Comparison of ENCODE assay signal across 9 cellular contexts in the genomic region with DNA sequence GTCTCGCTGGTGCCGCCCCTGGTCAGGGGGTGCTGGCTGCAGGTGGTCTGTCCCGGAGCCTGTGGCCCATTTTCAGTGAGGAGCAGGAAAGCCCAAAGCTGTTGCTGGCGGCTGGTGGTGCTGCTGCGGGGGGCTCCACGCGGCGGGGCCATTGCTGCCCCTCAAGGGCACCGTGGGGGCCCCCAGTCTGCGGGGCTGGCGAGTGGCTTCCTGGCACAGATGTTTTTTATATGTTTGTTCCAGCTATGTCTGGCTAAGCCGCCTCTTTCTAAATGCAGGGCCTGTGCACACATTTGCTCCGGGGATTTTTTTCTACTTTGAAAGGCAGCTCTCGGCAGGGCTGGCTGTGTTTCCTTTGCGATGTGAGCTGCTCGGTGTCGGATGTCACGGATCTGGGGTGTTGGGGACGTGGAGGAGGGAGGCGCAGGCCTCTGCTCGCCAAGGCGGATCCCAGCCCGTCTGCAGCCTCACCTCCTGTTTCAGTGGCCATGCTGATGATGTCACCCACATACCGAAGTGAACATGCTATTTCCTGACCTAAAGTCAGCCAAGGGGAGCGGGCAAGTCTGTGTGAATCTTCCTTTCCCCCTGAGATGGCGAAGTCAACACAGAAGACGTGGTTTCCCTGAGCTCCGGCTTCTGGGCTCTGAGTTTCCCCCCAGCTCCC.
DNase-seq lines count a peak whose midpoint lies in the region; ATAC-seq and TF ChIP-seq lines count a peak whose summit lies in the region.
"Had no signal": no experiment of that assay in that cellular context is flagged by ENCODE, and none has a peak within 500 bp of the region (broad histone marks: within the 10 kb centered on the region; RNA-seq: fewer than 3 reads in every experiment).

No MANE protein-coding gene starts in this region.

- peak overlapping the region in 3 of 4 donors; percentile 9 to 34 (median 28) for H3K27ac ChIP-seq in esophagus muscularis mucosa (replicated peaks in 1 of 4)

- no peak for TF ChIP-seq EP300 in esophagus muscularis mucosa (IDR thresholded peaks at IDR 0.05)

- TF ChIP-seq CTCF in AG09319 (IDR thresholded peaks at IDR 0.05; ENCODE audit: low read depth, low read length) (no peak), esophagus muscularis mucosa (IDR thresholded peaks at IDR 0.05) (no peak)

- H3K4me1 ChIP-seq in esophagus muscularis mucosa = peaks cover 8 to 13% (median 10%) of the 10 kb centered on the region in 4 donors

- H3K36me3 Mint-ChIP-seq in stimulated activated naive B cell treated with anti-CD40 and anti-IgM and Interleukin-4, amounts not matched to agents 10 μg/mL and 1 μg/mL and 100 μg/mL, for 72 hours = peaks cover 6 to 16% of the 10 kb centered on the region in 2 donors

- no peak for TF ChIP-seq POLR2A in esophagus muscularis mucosa (IDR thresholded peaks at IDR 0.05; ENCODE audit: low read depth)

- intact Hi-C loops in esophagus muscularis mucosa (cut with DNase I) = no loop called here

- WGBS in esophagus muscularis mucosa = 31% methylated on average over 18 of the region's 28 CpGs

- peaks cover 6 to 16% of the 10 kb centered on the region in 2 donors for H3K27me3 Mint-ChIP-seq in stimulated activated naive B cell treated with anti-CD40 and anti-IgM and Interleukin-4, amounts not matched to agents 10 μg/mL and 1 μg/mL and 100 μg/mL, for 72 hours

- H3K9me3 Mint-ChIP-seq in stimulated activated naive B cell treated with anti-CD40 and anti-IgM and Interleukin-4, amounts not matched to agents 10 μg/mL and 1 μg/mL and 100 μg/mL, for 72 hours = peaks cover 17 to 19% of the 10 kb centered on the region in 2 donors

- peaks cover 0 to 8% (median 6%) of the 10 kb centered on the region in 4 donors for H3K9me3 ChIP-seq in esophagus muscularis mucosa

- no peak for ATAC-seq in stimulated activated naive B cell treated with anti-CD40 and anti-IgM and Interleukin-4, amounts not matched to agents 10 μg/mL and 1 μg/mL and 100 μg/mL, for 72 hours (replicated peaks)

- H3K4me3 ChIP-seq in esophagus muscularis mucosa = peak overlapping the region in 1 of 4 donors; percentile 7

- H3K36me3 ChIP-seq in esophagus muscularis mucosa = no peaks in the 10 kb centered on the region

- DNase-seq in AG09319 (ENCODE audit: extremely low read depth, low read depth) (peak; percentile 41), NCI-H2171 treated with DMSO at 0.1 percent for 48 hours (lab: John Stamatoyannopoulos, UW) (peak; percentile 85), esophagus muscularis mucosa (ENCODE audit: extremely low spot score) (no peak), myocyte (ENCODE audit: low read depth) (peak; percentile 94), germinal center (ENCODE audit: low spot score) (no peak), GM19238 (ENCODE audit: insufficient read length, low spot score) (no peak)
- no peak for DNase-seq in activated CD4-positive, alpha-beta T cell treated with anti-CD3 and anti-CD28 coated beads, Interleukin-2, amount 50 U/mL, for 1 hour
- DNase-seq in stimulated activated naive B cell treated with anti-CD40 and anti-IgM and Interleukin-4, amounts not matched to agents 10 μg/mL and 1 μg/mL and 100 μg/mL, for 72 hours = no peak
- DNase-seq: DMS53 had no signal

- H3K4me3 Mint-ChIP-seq in stimulated activated naive B cell treated with anti-CD40 and anti-IgM and Interleukin-4, amounts not matched to agents 10 μg/mL and 1 μg/mL and 100 μg/mL, for 72 hours = no peak overlapping the region

- no peak overlapping the region for H3K27ac Mint-ChIP-seq in stimulated activated naive B cell treated with anti-CD40 and anti-IgM and Interleukin-4, amounts not matched to agents 10 μg/mL and 1 μg/mL and 100 μg/mL, for 72 hours

- no peaks in the 10 kb centered on the region for H3K27me3 ChIP-seq in esophagus muscularis mucosa

- H3K4me1 Mint-ChIP-seq in stimulated activated naive B cell treated with anti-CD40 and anti-IgM and Interleukin-4, amounts not matched to agents 10 μg/mL and 1 μg/mL and 100 μg/mL, for 72 hours = peaks cover 2 to 5% of the 10 kb centered on the region in 2 donors

Comparison
In these comparisons a context has a peak if more than half of its experiments do, and no peak if none do; other contexts are left out.
1. DNase-seq: peak in AG09319 (single experiment), NCI-H2171 treated with DMSO at 0.1 percent for 48 hours (single experiment) and myocyte (single experiment); none in esophagus muscularis mucosa (single experiment), activated CD4-positive, alpha-beta T cell treated with anti-CD3 and anti-CD28 coated beads, Interleukin-2, amount 50 U/mL, for 1 hour (single experiment), germinal center (single experiment), GM19238 (single experiment) and stimulated activated naive B cell treated with anti-CD40 and anti-IgM and Interleukin-4, amounts not matched to agents 10 μg/mL and 1 μg/mL and 100 μg/mL, for 72 hours (single experiment).